15 cellular contexts compared by ENCODE assay signal in genomic region chr15:69757186-69757585, GRCh38.
DNase-seq lines count a peak whose midpoint lies in the region; ATAC-seq and TF ChIP-seq lines count a peak whose summit lies in the region.
"Had no signal": no experiment of that assay in that cellular context is flagged by ENCODE, and none has a peak within 500 bp of the region (broad histone marks: within the 10 kb centered on the region; RNA-seq: fewer than 3 reads in every experiment).

No MANE protein-coding gene starts in this region.

- in situ Hi-C loops in brain microvascular endothelial cell (cut with HindIII; ENCODE audit: low pct_ligation_motif_present, low sequenced_read_pairs) = no loop called here

- H3K27ac ChIP-seq in PC-3 (ENCODE audit: low read length) (no peak overlapping the region), coronary artery (no peak overlapping the region), brain microvascular endothelial cell (no peak overlapping the region)

- H3K4me3 ChIP-seq in PC-3 (ENCODE audit: low read length) = no peak overlapping the region
- no peak overlapping the region for H3K4me3 ChIP-seq in coronary artery
- no peak overlapping the region for H3K4me3 ChIP-seq in brain microvascular endothelial cell (ENCODE audit: low read depth, low read length)
- H3K4me3 ChIP-seq: left lung, SJSA1 had no signal

- no peaks in the 10 kb centered on the region for H3K9me2 ChIP-seq in PC-3 (replicated peaks; ENCODE audit: low read length)

- POLR2A ChIA-PET in PC-3 (lab: Charles Lee; ENCODE audit: unreplicated experiment) = no interaction called here

- H3K36me3 Mint-ChIP-seq in activated CD8-positive, alpha-beta memory T cell treated with anti-CD3 and anti-CD28 coated beads, Interleukin-2, amount 10 ng/mL, durations not matched to agents 7 days and 5 days = peaks cover 55% of the 10 kb centered on the region

- ATAC-seq in PC-3 = no peak
- no peak for ATAC-seq in activated CD8-positive, alpha-beta memory T cell treated with anti-CD3 and anti-CD28 coated beads, Interleukin-2, amount 10 ng/mL, durations not matched to agents 7 days and 5 days
- no peak for ATAC-seq in HG03159 (IDR thresholded peaks at IDR 0.05; ENCODE audit: unreplicated experiment)
- ATAC-seq: HCT116, left lung had no signal

- H3K9me3 ChIP-seq in PC-3 (ENCODE audit: low read length) = no peaks in the 10 kb centered on the region
- H3K9me3 ChIP-seq: SJSA1 had no signal

- peak; percentile 32 for DNase-seq in PC-3
- peak; percentile 62 for DNase-seq in activated CD8-positive, alpha-beta memory T cell treated with anti-CD3 and anti-CD28 coated beads, Interleukin-2, amount 10 ng/mL, durations not matched to agents 7 days and 5 days
- DNase-seq in epidermal melanocyte (ENCODE audit: insufficient read length, low spot score) = peak; percentile 11
- peak; percentile 39 for DNase-seq in stimulated activated CD8-positive, alpha-beta memory T cell treated with anti-CD3 and anti-CD28 coated beads, Interleukin-15, amount 100 ng/mL, for 24 hours (ENCODE audit: low read depth)
- DNase-seq in coronary artery (ENCODE audit: low spot score) = no peak
- no peak for DNase-seq in NCI-H2107 (lab: John Stamatoyannopoulos, UW)
- DNase-seq in brain microvascular endothelial cell = no peak
- DNase-seq: aorta, DMS153, left lung, NCI-H1694, retina had no signal

- H3K9ac ChIP-seq in PC-3 (ENCODE audit: low read length) = no peak overlapping the region

- no peak overlapping the region for H3K4me3 Mint-ChIP-seq in activated CD8-positive, alpha-beta memory T cell treated with anti-CD3 and anti-CD28 coated beads, Interleukin-2, amount 10 ng/mL, durations not matched to agents 7 days and 5 days

- CTCF ChIA-PET in PC-3 (lab: Charles Lee) = no interaction called here
- CTCF ChIA-PET in activated CD8-positive, alpha-beta memory T cell treated with anti-CD3 and anti-CD28 coated beads, Interleukin-2, amount 10 ng/mL, durations not matched to agents 7 days and 5 days (lab: Charles Lee) = interaction anchor here (1.2 to 1.6 kb wide), 5 partner anchors 29 to 731 kb away, joined by 3 to 4 read pairs (median 3); no protein-coding TSS in a partner anchor

- H3K4me1 Mint-ChIP-seq in activated CD8-positive, alpha-beta memory T cell treated with anti-CD3 and anti-CD28 coated beads, Interleukin-2, amount 10 ng/mL, durations not matched to agents 7 days and 5 days = peaks cover 76% of the 10 kb centered on the region

- TF ChIP-seq CTCF in PC-3 (conservative IDR thresholded peaks at IDR 0.05; ENCODE audit: low read depth, low read length) = no peak
- TF ChIP-seq CTCF in coronary artery (IDR thresholded peaks at IDR 0.05) = no peak
- no peak for TF ChIP-seq CTCF in brain microvascular endothelial cell (IDR thresholded peaks at IDR 0.05; ENCODE audit: low read depth, low read length, missing control alignments)

- no peak overlapping the region for H2AFZ ChIP-seq in PC-3 (ENCODE audit: low read length)

- no peaks in the 10 kb centered on the region for H4K20me1 ChIP-seq in PC-3 (ENCODE audit: low read length)

- no peak overlapping the region for H3K4me2 ChIP-seq in PC-3 (ENCODE audit: low read length)

- H3K27me3 Mint-ChIP-seq in activated CD8-positive, alpha-beta memory T cell treated with anti-CD3 and anti-CD28 coated beads, Interleukin-2, amount 10 ng/mL, durations not matched to agents 7 days and 5 days = peaks cover 19% of the 10 kb centered on the region

- H3K4me1 ChIP-seq in PC-3 (ENCODE audit: insufficient read depth, low read length) = peaks cover 15% of the 10 kb centered on the region

- no TSS peak for BruUV-seq in PC-3 (replicated peaks; lab: Mats Ljungman, UMichigan)

- peaks cover 25% of the 10 kb centered on the region for H3K9me3 Mint-ChIP-seq in activated CD8-positive, alpha-beta memory T cell treated with anti-CD3 and anti-CD28 coated beads, Interleukin-2, amount 10 ng/mL, durations not matched to agents 7 days and 5 days (ENCODE audit: low read depth)

- H3F3A ChIP-seq in PC-3 (ENCODE audit: low read length, unreplicated experiment) = no peaks in the 10 kb centered on the region

- no peaks in the 10 kb centered on the region for H3K27me3 ChIP-seq in PC-3 (ENCODE audit: low read length)
- H3K27me3 ChIP-seq in brain microvascular endothelial cell (replicated peaks) = no peaks in the 10 kb centered on the region
- H3K27me3 ChIP-seq: left lung, SJSA1 had no signal

- peak overlapping the region; percentile 34 for H3K27ac Mint-ChIP-seq in activated CD8-positive, alpha-beta memory T cell treated with anti-CD3 and anti-CD28 coated beads, Interleukin-2, amount 10 ng/mL, durations not matched to agents 7 days and 5 days

- intact Hi-C loops in PC-3 (cut with micrococcal nuclease) = no loop called here

- no peaks in the 10 kb centered on the region for H3K79me2 ChIP-seq in PC-3 (ENCODE audit: low read length)

- H3K36me3 ChIP-seq in PC-3 (ENCODE audit: low read depth, low read length) = no peaks in the 10 kb centered on the region
- H3K36me3 ChIP-seq in brain microvascular endothelial cell (replicated peaks) = no peaks in the 10 kb centered on the region
- H3K36me3 ChIP-seq: left lung, SJSA1 had no signal

Comparison
In these comparisons a context has a peak if more than half of its experiments do, and no peak if none do; other contexts are left out.
1. DNase-seq: peak in PC-3 (single experiment), activated CD8-positive, alpha-beta memory T cell treated with anti-CD3 and anti-CD28 coated beads, Interleukin-2, amount 10 ng/mL, durations not matched to agents 7 days and 5 days (single experiment), epidermal melanocyte (single experiment) and stimulated activated CD8-positive, alpha-beta memory T cell treated with anti-CD3 and anti-CD28 coated beads, Interleukin-15, amount 100 ng/mL, for 24 hours (single experiment); none in coronary artery (single experiment), NCI-H2107 (single experiment) and brain microvascular endothelial cell (single experiment).